ENCODE assay signal across 8 cellular contexts in genomic region chr19:7925171-7925837, GRCh38. TPM values are rescaled to one million over a fixed set of nuclear protein-coding genes. Genes with fewer than 3 reads are reported as not detected.
DNase-seq lines count a peak whose midpoint lies in the region; ATAC-seq and TF ChIP-seq lines count a peak whose summit lies in the region.

No MANE protein-coding gene starts in this region.

- ATAC-seq in omental fat pad (ENCODE audit: low FRiP score) (no peak), GM21367 (IDR thresholded peaks at IDR 0.05; ENCODE audit: unreplicated experiment) (no peak)

- peaks cover 23% of the 10 kb centered on the region for H3K4me1 ChIP-seq in thymus (ENCODE audit: control insufficient read depth, insufficient read depth, low read length)

- TF ChIP-seq CTCF in fibroblast of the aortic adventitia (IDR thresholded peaks at IDR 0.05; ENCODE audit: insufficient read depth, low read length) = peak; percentile 86
- peak in 2 of 3 donors; percentile 13 to 53 for TF ChIP-seq CTCF in omental fat pad (IDR thresholded peaks at IDR 0.05)

- WGBS in thymus = under 1% methylated on average over 95 of the region's 95 CpGs

- no peaks in the 10 kb centered on the region for H3K9me3 ChIP-seq in thymus (ENCODE audit: control insufficient read depth)

- DNase-seq in D341Med (ENCODE audit: low spot score) = peak; percentile 89
- DNase-seq in RKO (ENCODE audit: low spot score) = peak; percentile 81
- DNase-seq in activated T-helper 1 cell treated with Interleukin-2 at 50 U/mL for 16 hours (ENCODE audit: low read depth) = peak; percentile 58
- DNase-seq in fibroblast of the aortic adventitia (ENCODE audit: low read depth) = peak; percentile 68
- DNase-seq in omental fat pad (ENCODE audit: low spot score) = peak; percentile 82

- H3K27ac ChIP-seq in thymus (ENCODE audit: low read depth) = no peak overlapping the region

- peaks cover 1% of the 10 kb centered on the region for H3K27me3 Mint-ChIP-seq in IgD-negative memory B cell

- H3K27ac Mint-ChIP-seq in IgD-negative memory B cell = peak overlapping the region in 2 of 3 donors; percentile 36 to 90

- peak overlapping the region; percentile 55 for H3K4me3 ChIP-seq in fibroblast of the aortic adventitia (ENCODE audit: low read depth, low read length)
- peak overlapping the region; percentile 58 for H3K4me3 ChIP-seq in thymus (ENCODE audit: low read length)

- H3K27me3 ChIP-seq in thymus (ENCODE audit: control insufficient read depth, insufficient read depth) = no peaks in the 10 kb centered on the region

- H3K4me1 Mint-ChIP-seq in IgD-negative memory B cell = peaks cover 6 to 7% (median 7%) of the 10 kb centered on the region in 3 donors

- H3K36me3 Mint-ChIP-seq in IgD-negative memory B cell = peaks cover 4% of the 10 kb centered on the region

- peaks cover 22% of the 10 kb centered on the region for H3K36me3 ChIP-seq in thymus (ENCODE audit: control insufficient read depth, insufficient read depth)

- H3K9me3 Mint-ChIP-seq in IgD-negative memory B cell = no peaks in the 10 kb centered on the region

- H3K4me3 Mint-ChIP-seq in IgD-negative memory B cell = peak overlapping the region; percentile 12 to 93 (median 85)

RNA-seq across cellular contexts. Expression of gene CTXN1, which starts 0.6 kb away (rescaled TPM):
- polyA plus RNA-seq in IgD-negative memory B cell (not detected), thymus (0.82 TPM)
- total RNA-seq in fibroblast of the aortic adventitia (ENCODE audit: low replicate concordance) (2.8 and 4.1 TPM in 2 replicates), omental fat pad (1 to 10 TPM in 3 of 4 donors, not detected in 1; 1.6 to 3.7 (median 2.0) TPM)

RNA-seq across cellular contexts. Expression of gene SNAPC2, which starts 5.2 kb away (rescaled TPM):
- polyA plus RNA-seq in IgD-negative memory B cell = 19.0 TPM
- 17.3 and 27.8 TPM in 2 replicates for total RNA-seq in fibroblast of the aortic adventitia (ENCODE audit: low replicate concordance)
- 10 to 100 TPM in 3 of 4 donors, 1 to 10 TPM in 1; 4.7 to 13.1 (median 12.3) TPM for total RNA-seq in omental fat pad
- polyA plus RNA-seq in thymus = 16.0 TPM

RNA-seq across cellular contexts. Expression of gene TGFBR3L, which starts 10.7 kb away (rescaled TPM):
- polyA plus RNA-seq in IgD-negative memory B cell (not detected), thymus (0.05 TPM)
- total RNA-seq in fibroblast of the aortic adventitia (ENCODE audit: low replicate concordance) (0.99 and 1.3 TPM in 2 replicates), omental fat pad (not detected)

RNA-seq across cellular contexts. Expression of gene TIMM44, which starts 18.2 kb away (rescaled TPM):
- 16.1 TPM for polyA plus RNA-seq in IgD-negative memory B cell
- 36.5 and 40.7 TPM in 2 replicates for total RNA-seq in fibroblast of the aortic adventitia (ENCODE audit: low replicate concordance)
- 10 to 100 TPM; 44.3 to 53.3 (median 47.6) TPM for total RNA-seq in omental fat pad
- 41.8 TPM for polyA plus RNA-seq in thymus

RNA-seq across cellular contexts. Expression of gene MAP2K7, which starts 21.6 kb away (rescaled TPM):
- polyA plus RNA-seq in IgD-negative memory B cell (2.4 TPM), thymus (45.4 TPM)
- total RNA-seq in fibroblast of the aortic adventitia (ENCODE audit: low replicate concordance) (3.4 and 10.2 TPM in 2 replicates), omental fat pad (10 to 100 TPM; 12.9 to 13.7 (median 13.6) TPM)
